ENCODE assay signal across 19 cellular contexts in the genomic region with DNA sequence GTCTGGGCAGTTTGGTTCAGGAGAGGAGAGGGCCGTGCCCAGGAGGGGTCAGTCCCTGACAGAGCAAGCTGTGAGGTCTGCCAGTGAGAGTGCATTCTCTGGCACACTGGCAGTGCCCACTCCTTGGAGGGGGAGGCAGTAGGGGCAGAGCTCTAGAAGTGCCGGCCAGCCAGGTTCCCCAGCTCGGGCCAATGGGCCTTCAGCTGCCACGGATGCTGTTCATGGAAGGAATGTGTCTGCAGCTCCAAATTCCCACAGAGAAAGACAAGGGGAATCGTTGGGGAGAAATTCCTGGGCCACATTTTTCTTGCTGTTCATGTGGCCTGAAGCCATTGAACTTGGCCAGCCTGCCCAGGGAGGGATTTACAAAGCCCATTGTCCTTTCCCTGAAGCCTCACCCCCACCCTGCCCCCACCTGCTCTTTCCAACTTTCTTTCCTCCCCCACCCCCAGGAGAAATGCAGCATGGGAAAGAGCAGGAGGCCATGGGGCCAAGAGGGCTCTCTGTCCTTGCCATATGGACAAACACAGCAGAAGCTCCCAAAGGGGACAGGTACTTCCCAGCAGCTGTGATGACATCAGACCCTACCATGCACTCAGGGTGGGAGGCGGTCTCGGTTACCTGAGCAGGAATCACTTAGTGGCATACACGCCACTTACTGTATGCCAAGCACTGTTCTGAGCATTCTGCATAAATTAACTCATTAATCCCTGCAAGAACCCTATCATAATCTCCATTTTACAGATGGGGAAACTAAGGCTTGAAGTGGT.
DNase-seq lines count a peak whose midpoint lies in the region; ATAC-seq, FAIRE-seq and TF ChIP-seq lines count a peak whose summit lies in the region.
"Had no signal": no experiment of that assay in that cellular context is flagged by ENCODE, and none has a peak within 500 bp of the region (broad histone marks: within the 10 kb centered on the region; RNA-seq: fewer than 3 reads in every experiment).

No MANE protein-coding gene starts in this region.

- peak overlapping the region; percentile 88 for H3K27ac Mint-ChIP-seq in HFFc6
- H3K27ac Mint-ChIP-seq: activated naive CD8-positive, alpha-beta T cell treated with anti-CD3 and anti-CD28 coated beads for 36 hours; CD4-positive, alpha-beta T cell; naive B cell had no signal

- TF ChIP-seq POLR2A in K562 (conservative IDR thresholded peaks at IDR 0.05), result no peak

- peaks cover 83% of the 10 kb centered on the region for H3K4me1 Mint-ChIP-seq in HFFc6 (ENCODE audit: low read depth)
- H3K4me1 Mint-ChIP-seq: activated naive CD8-positive, alpha-beta T cell treated with anti-CD3 and anti-CD28 coated beads for 36 hours; naive B cell had no signal

- no peaks in the 10 kb centered on the region for H3K9me3 ChIP-seq in K562 (replicated peaks; ENCODE audit: control insufficient read depth, insufficient read depth, low read depth, low read length)
- H3K9me3 ChIP-seq in mesenchymal stem cell (ENCODE audit: control insufficient read depth, low read length), result no peaks in the 10 kb centered on the region

- H2AFZ ChIP-seq in K562 (ENCODE audit: low read depth, low read length) (no peak overlapping the region), mesenchymal stem cell (ENCODE audit: low read depth, low read length) (no peak overlapping the region)

- H2BK15ac ChIP-seq in mesenchymal stem cell (ENCODE audit: low read depth, poor library complexity, severe bottlenecking), result no peak overlapping the region

- no peak overlapping the region for H4K8ac ChIP-seq in mesenchymal stem cell (ENCODE audit: low read length)

- H3K27me3 Mint-ChIP-seq in HFFc6 (ENCODE audit: insufficient read depth), result no peaks in the 10 kb centered on the region; the same call in 1 of the 2 replicates
- H3K27me3 Mint-ChIP-seq: activated naive CD8-positive, alpha-beta T cell treated with anti-CD3 and anti-CD28 coated beads for 36 hours; CD4-positive, alpha-beta T cell had no signal

- H3K4me3 Mint-ChIP-seq in HFFc6, result peak overlapping the region; percentile 30; the same call in 1 of the 2 replicates
- H3K4me3 Mint-ChIP-seq: activated naive CD8-positive, alpha-beta T cell treated with anti-CD3 and anti-CD28 coated beads for 36 hours; CD4-positive, alpha-beta T cell; naive B cell had no signal

- no peak overlapping the region for H2BK120ac ChIP-seq in mesenchymal stem cell (ENCODE audit: low read depth, low read length)

- TF ChIP-seq CTCF in HFFc6 (IDR thresholded peaks at IDR 0.05) (no peak), K562 (IDR thresholded peaks at IDR 0.05 in 2 of 3, conservative IDR thresholded peaks at IDR 0.05 in 1 of 3; ENCODE audit: insufficient read depth in 2 of 3, low read depth in 1 of 3, low read length in 3 of 3) (no peak)

- intact Hi-C loops in K562 (cut with micrococcal nuclease), result no loop called here

- H3K4me3 ChIP-seq in K562, result no peak overlapping the region
- H3K4me3 ChIP-seq in mesenchymal stem cell (ENCODE audit: insufficient read depth in 1 of 2, low read depth in 1 of 2, low read length in 2 of 2), result no peak overlapping the region
- H3K4me3 ChIP-seq: tibial nerve had no signal

- peak overlapping the region in 1 of 2 experiments; percentile 63; a peak in 1 of 4 replicates for H3K9ac ChIP-seq in K562 (ENCODE audit: insufficient read depth in 1 of 2, low read depth in 2 of 2, low read length in 2 of 2)
- no peak overlapping the region for H3K9ac ChIP-seq in mesenchymal stem cell (ENCODE audit: low read length)

- in situ Hi-C loops in K562 (cut with MboI), result no loop called here

- ATAC-seq in K562 (no peak), GM19324 (IDR thresholded peaks at IDR 0.05; ENCODE audit: low FRiP score, unreplicated experiment) (no peak), HG03045 (IDR thresholded peaks at IDR 0.05; ENCODE audit: unreplicated experiment) (no peak), HG03457 (IDR thresholded peaks at IDR 0.05; ENCODE audit: unreplicated experiment) (no peak)
- ATAC-seq: left colon had no signal

- H3K9me3 Mint-ChIP-seq in HFFc6, result no peaks in the 10 kb centered on the region
- H3K9me3 Mint-ChIP-seq: activated naive CD8-positive, alpha-beta T cell treated with anti-CD3 and anti-CD28 coated beads for 36 hours; CD4-positive, alpha-beta T cell had no signal

- H3K27ac ChIP-seq in K562 (ENCODE audit: extremely low read depth, low read depth, low read length) (no peak overlapping the region), mesenchymal stem cell (ENCODE audit: low read length, poor library complexity, severe bottlenecking) (no peak overlapping the region)
- H3K27ac ChIP-seq: epithelial cell of prostate had no signal

- no peak for TF ChIP-seq EP300 in K562 (IDR thresholded peaks at IDR 0.05; ENCODE audit: low read length)

- H2AK5ac ChIP-seq in mesenchymal stem cell (ENCODE audit: low read length, severe bottlenecking), result no peak overlapping the region

- H4K20me1 ChIP-seq in K562 (replicated peaks; ENCODE audit: control insufficient read depth, insufficient read depth, low read length), result no peaks in the 10 kb centered on the region

- H3K4me2 ChIP-seq in K562 (ENCODE audit: insufficient read depth, low read length), result no peak overlapping the region
- H3K4me2 ChIP-seq in mesenchymal stem cell (ENCODE audit: low read length, poor library complexity, severe bottlenecking), result no peak overlapping the region

- peak overlapping the region in 1 of 2 experiments; percentile 30 for H3K14ac ChIP-seq in mesenchymal stem cell (ENCODE audit: low read length in 2 of 2)

- H3K27me3 ChIP-seq in K562 (ENCODE audit: control insufficient read depth in 2 of 2, insufficient read depth in 2 of 2, low read length in 2 of 2), result peaks cover 5 to 14% of the 10 kb centered on the region in 2 experiments; a peak in 3 of 5 replicates
- H3K27me3 ChIP-seq in mesenchymal stem cell (ENCODE audit: control insufficient read depth in 1 of 2, insufficient read depth in 1 of 2, low read length in 2 of 2), result no peaks in the 10 kb centered on the region
- H3K27me3 ChIP-seq: tibial nerve had no signal

- H3K4me1 ChIP-seq in K562 (replicated peaks in 1 of 2; ENCODE audit: control insufficient read depth in 2 of 2, insufficient read depth in 2 of 2, low read length in 2 of 2), result peaks cover 0 to 4% of the 10 kb centered on the region in 2 experiments; a peak in 2 of 5 replicates
- H3K4me1 ChIP-seq in mesenchymal stem cell (ENCODE audit: control insufficient read depth, insufficient read depth, low read depth, low read length), result peaks cover 1% of the 10 kb centered on the region
- H3K4me1 ChIP-seq: tibial nerve had no signal

- CTCF ChIA-PET in K562 (lab: Yijun Ruan, JAX; ENCODE audit: low intra/inter-chr PET ratio), result no interaction called here

- no peak for TF ChIP-seq RAD21 in K562 (CRISPR knock-in tag; conservative IDR thresholded peaks at IDR 0.05 in 1 of 2, IDR thresholded peaks at IDR 0.05 in 1 of 2)

- 26% methylated on average over 8 of the region's 8 CpGs for WGBS in K562 (ENCODE audit: insufficient coverage, low coverage, missing lambda C conversion rate)
- WGBS in mesenchymal stem cell, result 76% methylated on average over 8 of the region's 8 CpGs

- no peaks in the 10 kb centered on the region for H3K9me1 ChIP-seq in K562 (ENCODE audit: control insufficient read depth, insufficient read depth, low read length)

- H3K36me3 ChIP-seq in K562 (ENCODE audit: control insufficient read depth, insufficient read depth, low read length) (no peaks in the 10 kb centered on the region), mesenchymal stem cell (ENCODE audit: control insufficient read depth in 1 of 2, insufficient read depth in 2 of 2, low read depth in 1 of 2, low read length in 2 of 2) (peaks cover 18 to 67% of the 10 kb centered on the region in 2 experiments)
- H3K36me3 ChIP-seq: tibial nerve had no signal

- DNase-seq in Ammon's horn (ENCODE audit: low spot score) (peak; percentile 69), HFFc6 (peak; percentile 56), K562 (ENCODE audit: extremely low read depth in 1 of 4, low spot score in 3 of 4) (no peak), mucosa of gallbladder (ENCODE audit: low spot score) (peak; percentile 35), mesenchymal stem cell (no peak)
- DNase-seq: activated CD4-positive, alpha-beta T cell treated with anti-CD3 and anti-CD28 coated beads for 1 hour; activated naive CD8-positive, alpha-beta T cell treated with anti-CD3 and anti-CD28 coated beads for 36 hours; activated T-cell treated with anti-CD3 and anti-CD28 coated beads for 4 hours; CD4-positive, alpha-beta T cell; left colon; naive B cell; NCI-H1436 treated with DMSO at 0.1 percent for 48 hours; stimulated activated CD4-positive, alpha-beta T cell treated with anti-CD3 and anti-CD28 coated beads, Interleukin-2, amount 100 ng/mL, for 48 hours; T-helper 2 cell had no signal

- H3K79me2 ChIP-seq in K562 (ENCODE audit: control insufficient read depth, insufficient read depth, low read length), result no peaks in the 10 kb centered on the region

- H3K23ac ChIP-seq in mesenchymal stem cell (ENCODE audit: low read length in 2 of 2), result no peak overlapping the region

- H4K91ac ChIP-seq in mesenchymal stem cell (ENCODE audit: low read length), result no peak overlapping the region

- BruUV-seq in K562 (replicated peaks; lab: Mats Ljungman, UMichigan), result no TSS peak

- no peak overlapping the region for H3K4ac ChIP-seq in mesenchymal stem cell (ENCODE audit: low read depth in 1 of 2, low read length in 2 of 2)

- POLR2A ChIA-PET in K562 (lab: Yijun Ruan, JAX), result interaction anchor here (1.0 to 1.6 kb wide), 3 partner anchors 15 to 19 kb away, joined by 3 to 6 read pairs (median 3); no protein-coding TSS in a partner anchor

- FAIRE-seq in K562 (lab: Jason Lieb, UNC), result no peak

- no peak overlapping the region for H2BK12ac ChIP-seq in mesenchymal stem cell (ENCODE audit: low read length in 2 of 2)

- H3K79me1 ChIP-seq in mesenchymal stem cell (replicated peaks; ENCODE audit: low read length, poor library complexity, severe bottlenecking), result peaks cover 5% of the 10 kb centered on the region

- peaks cover 61% of the 10 kb centered on the region for H3K36me3 Mint-ChIP-seq in HFFc6 (ENCODE audit: low read depth)
- H3K36me3 Mint-ChIP-seq: activated naive CD8-positive, alpha-beta T cell treated with anti-CD3 and anti-CD28 coated beads for 36 hours; naive B cell had no signal

- H2BK5ac ChIP-seq in mesenchymal stem cell (ENCODE audit: low read depth, low read length, poor library complexity, severe bottlenecking), result no peak overlapping the region

- no peak overlapping the region for H3K18ac ChIP-seq in mesenchymal stem cell (ENCODE audit: low read depth in 1 of 2, low read length in 2 of 2)

TF ChIP-seq in K562, 482 proteins besides CTCF, POLR2A, EP300 and RAD21:
- TF ChIP-seq RBM25 (IDR thresholded peaks at IDR 0.05; ENCODE audit: low read depth, low read length, severe bottlenecking) (peak; percentile 36), ZNF174 (CRISPR knock-in tag; IDR thresholded peaks at IDR 0.05) (no peak)
TF ChIP-seq in K562: peak in this region for 1.

Comparison
In these comparisons a context has a peak if more than half of its experiments do, and no peak if none do; other contexts are left out.
1. DNase-seq: peak in Ammon's horn (single experiment), HFFc6 (single experiment) and mucosa of gallbladder (single experiment); none in K562 (0 of 4) and mesenchymal stem cell (single experiment).